ENCODE assay signal across 19 cellular contexts in the genomic region with DNA sequence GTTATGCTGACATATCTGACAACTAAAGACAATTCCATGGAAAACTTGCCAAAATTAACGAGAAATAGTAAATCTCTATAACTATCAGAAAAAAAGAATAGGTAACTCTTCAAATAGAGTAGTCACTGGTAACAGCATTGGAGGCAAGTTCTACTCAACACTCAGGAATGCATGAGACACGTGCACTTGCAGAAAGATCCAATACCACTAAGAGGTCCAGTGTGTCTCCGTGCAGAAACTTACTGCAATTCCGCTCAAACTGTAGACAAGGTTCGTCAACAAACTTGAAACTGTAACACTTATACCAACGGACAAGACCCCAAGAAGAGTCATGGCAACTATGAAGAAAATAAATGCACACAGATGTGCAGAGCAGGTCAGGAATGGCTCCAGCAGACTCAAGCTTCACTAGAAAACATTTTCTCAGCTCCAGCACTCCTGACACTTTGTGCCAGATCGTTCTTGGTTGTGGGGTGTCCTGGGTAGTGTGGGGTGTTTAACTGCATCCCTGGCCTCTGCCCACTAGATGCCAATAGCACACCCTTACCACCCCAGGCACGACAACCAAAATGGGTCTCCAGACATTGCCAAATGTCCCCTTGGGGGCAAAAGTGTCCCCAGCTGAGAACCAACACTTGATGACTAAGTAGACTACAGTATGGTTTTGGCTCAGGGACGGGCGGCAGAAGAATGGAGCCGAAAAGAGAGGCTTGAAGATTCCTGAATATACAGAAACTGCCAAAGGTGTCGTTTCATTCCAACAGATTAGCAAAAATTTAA.
A peak's percentile ranks its signal among the peaks of the same experiment; 100 is the strongest.
DNase-seq lines count a peak whose midpoint lies in the region; ATAC-seq, FAIRE-seq and TF ChIP-seq lines count a peak whose summit lies in the region.
"Had no signal": no experiment of that assay in that cellular context is flagged by ENCODE, and none has a peak within 500 bp of the region (broad histone marks: within the 10 kb centered on the region; RNA-seq: fewer than 3 reads in every experiment).

No MANE protein-coding gene starts in this region.

- no peak overlapping the region for H2BK12ac ChIP-seq in H9 (ENCODE audit: insufficient read length, low read depth, low read length)

- H4K20me1 ChIP-seq in H9 (ENCODE audit: control insufficient read depth, insufficient read depth, insufficient read length): peaks cover 2% of the 10 kb centered on the region

- H3K36me3 Mint-ChIP-seq in H9 (ENCODE audit: insufficient read depth in 1 of 3, low read depth in 3 of 3): peaks cover 37 to 76% (median 68%) of the 10 kb centered on the region in 3 experiments

- DNase-seq in AG08396 (ENCODE audit: low spot score) (peak; percentile 53), H9 (peak; percentile 17), bronchial epithelial cell (ENCODE audit: low read depth) (peak; percentile 18), left lobe of liver (ENCODE audit: low spot score) (peak; percentile 12), NAMALWA (ENCODE audit: low spot score) (no peak), frontal cortex (ENCODE audit: low spot score in 2 of 2) (no peak), NCI-H2081 (lab: John Stamatoyannopoulos, UW) (no peak), HTR-8/SVneo (ENCODE audit: insufficient read length, low spot score) (no peak)
- DNase-seq: activated CD4-positive, alpha-beta T cell treated with anti-CD3 and anti-CD28 coated beads for 4 hours; activated effector memory CD4-positive, alpha-beta T cell treated with Interleukin-2 at 50 U/mL for 16 hours; brain microvascular endothelial cell; GDM1; HFFc6; left ventricle myocardium inferior; NCI-H1048; NCI-H2029 treated with DMSO at 0.1 percent for 48 hours; SJCRH30; T-helper 1 cell had no signal

- ATAC-seq in left lobe of liver: no peak

- no peaks in the 10 kb centered on the region for H3K36me3 ChIP-seq in bronchial epithelial cell (ENCODE audit: control insufficient read depth, insufficient read depth, low read length)
- H3K36me3 ChIP-seq: SJCRH30 had no signal

- no peaks in the 10 kb centered on the region for H3K23me2 ChIP-seq in H9 (ENCODE audit: insufficient read length, low read depth, low read length, poor library complexity, severe bottlenecking)

- H3K27me3 ChIP-seq in H9 (ENCODE audit: insufficient read depth, low read length): no peaks in the 10 kb centered on the region
- H3K27me3 ChIP-seq in bronchial epithelial cell (ENCODE audit: control insufficient read depth, insufficient read depth, low read length): no peaks in the 10 kb centered on the region
- H3K27me3 ChIP-seq: brain microvascular endothelial cell, SJCRH30 had no signal

- H3T11ph ChIP-seq in H9 (ENCODE audit: low read length): no peak overlapping the region

- no peak overlapping the region for H2BK120ac ChIP-seq in H9 (ENCODE audit: low read depth, low read length, poor library complexity, severe bottlenecking)

- FAIRE-seq in bronchial epithelial cell (lab: Jason Lieb, UNC) (no peak), frontal cortex (lab: Jason Lieb, UNC) (no peak), HTR-8/SVneo (lab: Jason Lieb, UNC) (no peak)
- FAIRE-seq: colon had no signal

- H3K79me2 ChIP-seq in H9 (ENCODE audit: insufficient read depth, low read length): no peaks in the 10 kb centered on the region

- H3K4me3 ChIP-seq in bronchial epithelial cell (ENCODE audit: low read depth, low read length): no peak overlapping the region
- H3K4me3 ChIP-seq: left ventricle myocardium inferior, SJCRH30 had no signal

- no peak overlapping the region for H3K4me3 Mint-ChIP-seq in H9
- H3K4me3 Mint-ChIP-seq: HFFc6 had no signal

- no peak overlapping the region for H3K23ac ChIP-seq in H9 (ENCODE audit: insufficient read length, low read depth, low read length)

- H4K91ac ChIP-seq in H9 (ENCODE audit: insufficient read length, low read depth, low read length): no peak overlapping the region

- peaks cover 0 to 11% of the 10 kb centered on the region in 2 experiments; a peak in 2 of 4 replicates for H3K4me1 Mint-ChIP-seq in H9

- H2AFZ ChIP-seq in H9 (ENCODE audit: low read length): no peak overlapping the region

- H3K79me1 ChIP-seq in H9 (ENCODE audit: insufficient read depth, low read depth, low read length, poor library complexity, severe bottlenecking): no peaks in the 10 kb centered on the region

- no peak overlapping the region for H2BK5ac ChIP-seq in H9 (ENCODE audit: insufficient read length, low read length)

- no peak overlapping the region for H4K5ac ChIP-seq in H9 (ENCODE audit: insufficient read length, low read depth, low read length)

- no CpG with 5 or more reads among the region's 12 CpGs for WGBS in H9 (ENCODE audit: extremely low coverage, insufficient read length, low lambda C conversion rate)

- H2AK5ac ChIP-seq in H9 (ENCODE audit: insufficient read length, low read length): no peak overlapping the region

- H3K9me3 ChIP-seq in H9 (ENCODE audit: control insufficient read depth, low read depth, low read length): peaks cover 13% of the 10 kb centered on the region
- H3K9me3 ChIP-seq: left ventricle myocardium inferior, SJCRH30 had no signal

- no peak overlapping the region for H3K18ac ChIP-seq in H9 (ENCODE audit: insufficient read length, low read depth, low read length)

- no peak overlapping the region for H3K4ac ChIP-seq in H9 (ENCODE audit: low read depth, low read length)

- H3K27ac ChIP-seq in H9 (ENCODE audit: insufficient read length, low read depth, low read length): no peak overlapping the region
- H3K27ac ChIP-seq: brain microvascular endothelial cell, left ventricle myocardium inferior, SJCRH30 had no signal

- no peak overlapping the region for H3K4me2 ChIP-seq in H9 (ENCODE audit: insufficient read depth, insufficient read length, low read length)

- peaks cover 14% of the 10 kb centered on the region for H3K27me3 Mint-ChIP-seq in H9 (ENCODE audit: low read depth)

- H3K14ac ChIP-seq in H9 (ENCODE audit: insufficient read depth, low read length): no peak overlapping the region

- no peak for TF ChIP-seq CTCF in H9 (conservative IDR thresholded peaks at IDR 0.05)
- TF ChIP-seq CTCF in bronchial epithelial cell (IDR thresholded peaks at IDR 0.05; ENCODE audit: insufficient read depth, low read length, severe bottlenecking): no peak

- no peak overlapping the region for H3K9ac ChIP-seq in H9 (ENCODE audit: extremely low read depth, insufficient read length, low read length)

- no peak overlapping the region for H2BK15ac ChIP-seq in H9 (ENCODE audit: low read depth, low read length)

- no peak overlapping the region for H3K27ac Mint-ChIP-seq in H9
- H3K27ac Mint-ChIP-seq: HFFc6 had no signal

- no peaks in the 10 kb centered on the region for H3K4me1 ChIP-seq in H9 (ENCODE audit: insufficient read depth, low read length)
- H3K4me1 ChIP-seq: SJCRH30 had no signal

- H2BK20ac ChIP-seq in H9 (ENCODE audit: low read depth, low read length, poor library complexity, severe bottlenecking): no peak overlapping the region

- no peak overlapping the region for H4K8ac ChIP-seq in H9 (replicated peaks; ENCODE audit: insufficient read length, low read depth, low read length)

- H3K9me3 Mint-ChIP-seq in H9: peaks cover 14 to 44% of the 10 kb centered on the region in 2 experiments
- H3K9me3 Mint-ChIP-seq: HFFc6 had no signal

- no peak overlapping the region for H3K56ac ChIP-seq in H9 (ENCODE audit: insufficient read length, low read depth, low read length)

Comparison
In these comparisons a context has a peak if more than half of its experiments do, and no peak if none do; other contexts are left out.
1. DNase-seq: peak in AG08396 (single experiment), H9 (single experiment), bronchial epithelial cell (single experiment) and left lobe of liver (single experiment); none in NAMALWA (single experiment), frontal cortex (0 of 2), NCI-H2081 (0 of 2) and HTR-8/SVneo (single experiment).